ENCODE assay signal across 1 cellular context in the genomic region with DNA sequence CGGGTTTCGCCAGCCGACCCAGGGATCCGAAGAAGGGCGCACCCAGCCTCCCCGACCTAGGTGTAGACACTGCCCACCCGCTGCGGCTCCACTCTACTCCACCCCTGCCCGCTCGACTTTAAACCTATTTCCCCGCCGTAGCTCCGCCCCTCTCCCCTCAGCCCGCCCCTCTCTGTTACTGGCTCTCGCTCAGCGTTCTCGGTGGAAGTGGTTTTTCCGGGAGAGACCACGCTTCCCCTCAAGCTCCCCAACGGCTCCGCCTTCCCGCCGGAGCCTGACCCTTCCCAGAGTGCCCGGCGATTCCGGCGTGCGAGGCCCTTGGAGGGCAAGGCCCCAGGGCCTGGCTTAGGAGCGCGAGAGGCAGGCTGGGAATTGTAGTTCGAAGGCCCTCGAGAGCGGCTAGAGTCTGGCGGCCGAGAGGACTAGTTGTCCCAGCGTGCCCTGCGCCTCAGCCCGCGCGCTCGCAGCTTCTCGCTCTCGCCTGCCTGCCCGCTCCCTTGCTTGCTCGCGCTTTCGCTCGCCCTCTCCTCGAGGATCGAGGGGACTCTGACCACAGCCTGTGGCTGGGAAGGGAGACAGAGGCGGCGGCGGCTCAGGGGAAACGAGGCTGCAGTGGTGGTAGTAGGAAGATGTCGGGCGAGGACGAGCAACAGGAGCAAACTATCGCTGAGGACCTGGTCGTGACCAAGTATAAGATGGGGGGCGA.
A peak's percentile ranks its signal among the peaks of the same experiment; 100 is the strongest.
TF ChIP-seq lines count a peak whose summit lies in the region.

TSS of gene PA2G4 (plus strand) at position 451 of the 706 bp plus-strand sequence. CDS start at position 630, 179 bp downstream.

TF ChIP-seq in HepG2, 621 proteins besides CTCF, POLR2A, EP300 and RAD21 (continued from another document and continues in another):
- TF ChIP-seq ZSCAN12 (CRISPR knock-in tag; IDR thresholded peaks at IDR 0.05): no peak
- TF ChIP-seq TFAP4 (IDR thresholded peaks at IDR 0.05; ENCODE audit: borderline replicate concordance, low read depth): peak; percentile 40; the same call in 1 of the 2 replicates
- peak; percentile 68; the same call in 1 of the 2 replicates for TF ChIP-seq GMEB2 (CRISPR knock-in tag; IDR thresholded peaks at IDR 0.05; ENCODE audit: low read depth)
- no peak; the same call in 1 of the 2 replicates for TF ChIP-seq JUN (CRISPR knock-in tag; IDR thresholded peaks at IDR 0.05)
- peak; percentile 77 for TF ChIP-seq NRL (CRISPR knock-in tag; IDR thresholded peaks at IDR 0.05; ENCODE audit: borderline replicate concordance)
- TF ChIP-seq, protein P1, sequence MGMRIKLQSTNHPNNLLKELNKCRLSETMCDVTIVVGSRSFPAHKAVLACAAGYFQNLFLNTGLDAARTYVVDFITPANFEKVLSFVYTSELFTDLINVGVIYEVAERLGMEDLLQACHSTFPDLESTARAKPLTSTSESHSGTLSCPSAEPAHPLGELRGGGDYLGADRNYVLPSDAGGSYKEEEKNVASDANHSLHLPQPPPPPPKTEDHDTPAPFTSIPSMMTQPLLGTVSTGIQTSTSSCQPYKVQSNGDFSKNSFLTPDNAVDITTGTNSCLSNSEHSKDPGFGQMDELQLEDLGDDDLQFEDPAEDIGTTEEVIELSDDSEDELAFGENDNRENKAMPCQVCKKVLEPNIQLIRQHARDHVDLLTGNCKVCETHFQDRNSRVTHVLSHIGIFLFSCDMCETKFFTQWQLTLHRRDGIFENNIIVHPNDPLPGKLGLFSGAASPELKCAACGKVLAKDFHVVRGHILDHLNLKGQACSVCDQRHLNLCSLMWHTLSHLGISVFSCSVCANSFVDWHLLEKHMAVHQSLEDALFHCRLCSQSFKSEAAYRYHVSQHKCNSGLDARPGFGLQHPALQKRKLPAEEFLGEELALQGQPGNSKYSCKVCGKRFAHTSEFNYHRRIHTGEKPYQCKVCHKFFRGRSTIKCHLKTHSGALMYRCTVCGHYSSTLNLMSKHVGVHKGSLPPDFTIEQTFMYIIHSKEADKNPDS (CRISPR knock-in tag; IDR thresholded peaks at IDR 0.05): peak; percentile 86; the same call in 1 of the 2 replicates
- peak; percentile 68 for TF ChIP-seq HIVEP1 (CRISPR knock-in tag; IDR thresholded peaks at IDR 0.05)
- peak; percentile 86 for TF ChIP-seq ZNF543 (CRISPR knock-in tag; IDR thresholded peaks at IDR 0.05)
- no peak; the same call in none of the 2 replicates for TF ChIP-seq ZNF205 (CRISPR knock-in tag; IDR thresholded peaks at IDR 0.05)
- TF ChIP-seq ZNF44 (CRISPR knock-in tag; IDR thresholded peaks at IDR 0.05): peak; percentile 90; the same call in 1 of the 2 replicates
- TF ChIP-seq ZBTB21 (CRISPR knock-in tag; IDR thresholded peaks at IDR 0.05): 0 out of 2 replicates have a peak, but pooled peaks have one; percentile 11
- TF ChIP-seq CENPT (CRISPR knock-in tag; IDR thresholded peaks at IDR 0.05; ENCODE audit: low read depth): peak; percentile 73; the same call in 1 of the 2 replicates
- peak; percentile 74 for TF ChIP-seq MNT (IDR thresholded peaks at IDR 0.05)
- peak; percentile 87 for TF ChIP-seq PRDM10 (CRISPR knock-in tag; IDR thresholded peaks at IDR 0.05; ENCODE audit: low read depth)
- no peak; the same call in 1 of the 2 replicates for TF ChIP-seq THAP7 (CRISPR knock-in tag; IDR thresholded peaks at IDR 0.05)
- no peak for TF ChIP-seq ARNT (IDR thresholded peaks at IDR 0.05)
- peak; percentile 97 for TF ChIP-seq TARDBP (CRISPR knock-in tag; IDR thresholded peaks at IDR 0.05)
- TF ChIP-seq CBFB (CRISPR knock-in tag; IDR thresholded peaks at IDR 0.05): peak; percentile 70; the same call in 1 of the 2 replicates
- TF ChIP-seq BHLHE40 (IDR thresholded peaks at IDR 0.05; ENCODE audit: low read length): peak; percentile 42
- TF ChIP-seq RBAK (CRISPR knock-in tag; IDR thresholded peaks at IDR 0.05): no peak
- peak; percentile 25; the same call in 1 of the 2 replicates for TF ChIP-seq ETS1 (CRISPR knock-in tag; IDR thresholded peaks at IDR 0.05)
- TF ChIP-seq HNRNPUL1 (IDR thresholded peaks at IDR 0.05; ENCODE audit: low read depth, low read length): no peak; the same call in 1 of the 2 replicates
- TF ChIP-seq ZNF816 (CRISPR knock-in tag; IDR thresholded peaks at IDR 0.05; ENCODE audit: borderline replicate concordance): 0 out of 2 replicates have a peak, but pooled peaks have one; percentile 47
- TF ChIP-seq ARHGAP35 (CRISPR knock-in tag; IDR thresholded peaks at IDR 0.05; ENCODE audit: borderline replicate concordance): peak; percentile 92
- peak; percentile 82; the same call in 1 of the 2 replicates for TF ChIP-seq SIN3A (IDR thresholded peaks at IDR 0.05; ENCODE audit: borderline replicate concordance, low read depth, low read length)
- peak; percentile 55; the same call in 1 of the 2 replicates for TF ChIP-seq NFKBIZ (CRISPR knock-in tag; IDR thresholded peaks at IDR 0.05)
- TF ChIP-seq ZNF337 (CRISPR knock-in tag; IDR thresholded peaks at IDR 0.05; ENCODE audit: borderline replicate concordance, low read depth): no peak; the same call in 1 of the 2 replicates
- TF ChIP-seq NFIB (CRISPR knock-in tag; IDR thresholded peaks at IDR 0.05; ENCODE audit: borderline replicate concordance): no peak
- TF ChIP-seq BATF2 (CRISPR knock-in tag; IDR thresholded peaks at IDR 0.05): peak; percentile 70; the same call in 1 of the 2 replicates
- no peak for TF ChIP-seq SYNCRIP (IDR thresholded peaks at IDR 0.05; ENCODE audit: insufficient read depth, low read depth, low read length)
- TF ChIP-seq SRSF9 (IDR thresholded peaks at IDR 0.05; ENCODE audit: borderline replicate concordance, insufficient read depth, low read depth, low read length, poor library complexity, severe bottlenecking): no peak
- TF ChIP-seq, protein P2, sequence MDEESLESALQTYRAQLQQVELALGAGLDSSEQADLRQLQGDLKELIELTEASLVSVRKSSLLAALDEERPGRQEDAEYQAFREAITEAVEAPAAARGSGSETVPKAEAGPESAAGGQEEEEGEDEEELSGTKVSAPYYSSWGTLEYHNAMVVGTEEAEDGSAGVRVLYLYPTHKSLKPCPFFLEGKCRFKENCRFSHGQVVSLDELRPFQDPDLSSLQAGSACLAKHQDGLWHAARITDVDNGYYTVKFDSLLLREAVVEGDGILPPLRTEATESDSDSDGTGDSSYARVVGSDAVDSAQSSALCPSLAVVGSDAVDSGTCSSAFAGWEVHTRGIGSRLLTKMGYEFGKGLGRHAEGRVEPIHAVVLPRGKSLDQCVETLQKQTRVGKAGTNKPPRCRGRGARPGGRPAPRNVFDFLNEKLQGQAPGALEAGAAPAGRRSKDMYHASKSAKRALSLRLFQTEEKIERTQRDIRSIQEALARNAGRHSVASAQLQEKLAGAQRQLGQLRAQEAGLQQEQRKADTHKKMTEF (CRISPR knock-in tag; IDR thresholded peaks at IDR 0.05): peak; percentile 97
- peak; percentile 90 for TF ChIP-seq ELF1 (CRISPR knock-in tag; IDR thresholded peaks at IDR 0.05)
- TF ChIP-seq ZNF749 (CRISPR knock-in tag; IDR thresholded peaks at IDR 0.05; ENCODE audit: borderline replicate concordance): peak; percentile 58; the same call in 1 of the 2 replicates
- no peak for TF ChIP-seq NBN (conservative IDR thresholded peaks at IDR 0.05)
- TF ChIP-seq ZNF788 (CRISPR knock-in tag; IDR thresholded peaks at IDR 0.05; ENCODE audit: borderline replicate concordance): peak; percentile 99
- TF ChIP-seq, protein P3, sequence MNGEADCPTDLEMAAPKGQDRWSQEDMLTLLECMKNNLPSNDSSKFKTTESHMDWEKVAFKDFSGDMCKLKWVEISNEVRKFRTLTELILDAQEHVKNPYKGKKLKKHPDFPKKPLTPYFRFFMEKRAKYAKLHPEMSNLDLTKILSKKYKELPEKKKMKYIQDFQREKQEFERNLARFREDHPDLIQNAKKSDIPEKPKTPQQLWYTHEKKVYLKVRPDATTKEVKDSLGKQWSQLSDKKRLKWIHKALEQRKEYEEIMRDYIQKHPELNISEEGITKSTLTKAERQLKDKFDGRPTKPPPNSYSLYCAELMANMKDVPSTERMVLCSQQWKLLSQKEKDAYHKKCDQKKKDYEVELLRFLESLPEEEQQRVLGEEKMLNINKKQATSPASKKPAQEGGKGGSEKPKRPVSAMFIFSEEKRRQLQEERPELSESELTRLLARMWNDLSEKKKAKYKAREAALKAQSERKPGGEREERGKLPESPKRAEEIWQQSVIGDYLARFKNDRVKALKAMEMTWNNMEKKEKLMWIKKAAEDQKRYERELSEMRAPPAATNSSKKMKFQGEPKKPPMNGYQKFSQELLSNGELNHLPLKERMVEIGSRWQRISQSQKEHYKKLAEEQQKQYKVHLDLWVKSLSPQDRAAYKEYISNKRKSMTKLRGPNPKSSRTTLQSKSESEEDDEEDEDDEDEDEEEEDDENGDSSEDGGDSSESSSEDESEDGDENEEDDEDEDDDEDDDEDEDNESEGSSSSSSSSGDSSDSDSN (CRISPR knock-in tag; IDR thresholded peaks at IDR 0.05): peak; percentile 89
- TF ChIP-seq ZFP62 (CRISPR knock-in tag; IDR thresholded peaks at IDR 0.05): peak; percentile 22; the same call in 1 of the 2 replicates
- TF ChIP-seq SMYD3 (CRISPR knock-in tag; IDR thresholded peaks at IDR 0.05): peak; percentile 83
